In genomic region chr6:133100870-133101269, GRCh38 we compare ENCODE assay signal across 14 cellular contexts.
A peak's percentile ranks its signal among the peaks of the same experiment; 100 is the strongest.
DNase-seq lines count a peak whose midpoint lies in the region; ATAC-seq, FAIRE-seq and TF ChIP-seq lines count a peak whose summit lies in the region.
"Had no signal": no experiment of that assay in that cellular context is flagged by ENCODE, and none has a peak within 500 bp of the region (broad histone marks: within the 10 kb centered on the region; RNA-seq: fewer than 3 reads in every experiment).

No MANE protein-coding gene starts in this region.

- no peak overlapping the region for H3K4me2 ChIP-seq in K562 (ENCODE audit: insufficient read depth, low read length)
- no peak overlapping the region for H3K4me2 ChIP-seq in neural progenitor cell

- POLR2A ChIA-PET in K562 (lab: Yijun Ruan, JAX), result no interaction called here

- H3K27ac Mint-ChIP-seq in Calu3 (ENCODE audit: unreplicated experiment) (peak overlapping the region; percentile 16), neural progenitor cell (peak overlapping the region; percentile 39)
- H3K27ac Mint-ChIP-seq: CD14-positive monocyte; CD8-positive, alpha-beta T cell; IgD-negative memory B cell had no signal

- no peak for TF ChIP-seq POLR2A in K562 (conservative IDR thresholded peaks at IDR 0.05)

- DNase-seq in Calu3 (no peak), HCEC 1CT (peak; percentile 15), K562 (ENCODE audit: extremely low read depth in 1 of 4, low spot score in 3 of 4) (no peak), neural progenitor cell (ENCODE audit: low spot score) (no peak), ACHN (no peak), dermis blood vessel endothelial cell (no peak)
- DNase-seq: CD8-positive, alpha-beta T cell; COR-L47; DND-41; GF-D8 had no signal

- H3K9me3 Mint-ChIP-seq in Calu3 (ENCODE audit: low read depth, unreplicated experiment) (peaks cover 3% of the 10 kb centered on the region), neural progenitor cell (no peaks in the 10 kb centered on the region)
- H3K9me3 Mint-ChIP-seq: CD8-positive, alpha-beta T cell had no signal

- CTCF ChIA-PET in Calu3 (lab: Charles Lee), result interaction anchor here (0.6 kb wide), 1 partner anchor 1302 kb away, joined by 3 read pairs; no protein-coding TSS in a partner anchor
- CTCF ChIA-PET in K562 (lab: Yijun Ruan, JAX; ENCODE audit: low intra/inter-chr PET ratio), result no interaction called here

- H2AFZ ChIP-seq in K562 (ENCODE audit: low read depth, low read length), result no peak overlapping the region
- H2AFZ ChIP-seq in neural progenitor cell (replicated peaks), result no peak overlapping the region

- H3K4me3 Mint-ChIP-seq in Calu3 (ENCODE audit: low read depth, unreplicated experiment), result peak overlapping the region; percentile 45
- no peak overlapping the region for H3K4me3 Mint-ChIP-seq in neural progenitor cell
- H3K4me3 Mint-ChIP-seq: CD14-positive monocyte; CD8-positive, alpha-beta T cell; IgD-negative memory B cell had no signal

- H3K27me3 Mint-ChIP-seq in Calu3 (ENCODE audit: unreplicated experiment) (no peaks in the 10 kb centered on the region), neural progenitor cell (ENCODE audit: insufficient read depth, low read depth) (no peaks in the 10 kb centered on the region)

- H3K9me3 ChIP-seq in K562 (replicated peaks; ENCODE audit: control insufficient read depth, insufficient read depth, low read depth, low read length), result no peaks in the 10 kb centered on the region
- no peaks in the 10 kb centered on the region for H3K9me3 ChIP-seq in neural progenitor cell (ENCODE audit: low read depth)

- no peaks in the 10 kb centered on the region for H3F3A ChIP-seq in neural progenitor cell (ENCODE audit: low read depth)

- H3K79me2 ChIP-seq in K562 (ENCODE audit: control insufficient read depth, insufficient read depth, low read length) (no peaks in the 10 kb centered on the region), neural progenitor cell (ENCODE audit: low read depth) (no peaks in the 10 kb centered on the region)

- intact Hi-C loops in Calu3 (cut with micrococcal nuclease; ENCODE audit: unreplicated experiment) (no loop called here), K562 (cut with micrococcal nuclease) (no loop called here)

- FAIRE-seq in K562 (lab: Jason Lieb, UNC), result no peak

- H3K4me1 Mint-ChIP-seq in Calu3 (ENCODE audit: low read depth, unreplicated experiment) (peaks cover 43% of the 10 kb centered on the region), neural progenitor cell (peaks cover 28% of the 10 kb centered on the region)
- H3K4me1 Mint-ChIP-seq: CD14-positive monocyte, IgD-negative memory B cell had no signal

- no peak for TF ChIP-seq EP300 in K562 (IDR thresholded peaks at IDR 0.05; ENCODE audit: low read length)

- H3K36me3 Mint-ChIP-seq in Calu3 (ENCODE audit: insufficient read depth, unreplicated experiment), result peaks cover 6% of the 10 kb centered on the region
- H3K36me3 Mint-ChIP-seq in neural progenitor cell, result no peaks in the 10 kb centered on the region
- H3K36me3 Mint-ChIP-seq: CD14-positive monocyte; CD8-positive, alpha-beta T cell; IgD-negative memory B cell had no signal

- in situ Hi-C loops in K562 (cut with MboI) (no loop called here), ACHN (cut with HindIII; ENCODE audit: low pct_ligation_motif_present, low pct_unique_long_range_greater_than_20kb, low sequenced_read_pairs) (no loop called here)

- H3K36me3 ChIP-seq in K562 (ENCODE audit: control insufficient read depth, insufficient read depth, low read length) (no peaks in the 10 kb centered on the region), neural progenitor cell (no peaks in the 10 kb centered on the region)

- WGBS in K562 (ENCODE audit: insufficient coverage, low coverage, missing lambda C conversion rate), result 0% methylated on average over 3 of the region's 3 CpGs

- H3K27ac ChIP-seq in K562 (ENCODE audit: extremely low read depth, low read depth, low read length), result no peak overlapping the region
- no peak overlapping the region for H3K27ac ChIP-seq in neural progenitor cell
- H3K27ac ChIP-seq: HL-60 had no signal

- ATAC-seq in K562, result no peak
- no peak for ATAC-seq in activated CD4-positive, CD25-positive, alpha-beta regulatory T cell treated with anti-CD3 and anti-CD28 coated beads, Interleukin-2, amount 50 U/mL, for 24 hours
- ATAC-seq: CD8-positive, alpha-beta T cell had no signal

- BruUV-seq in Calu3 (replicated peaks; lab: Mats Ljungman, UMichigan) (no TSS peak), K562 (replicated peaks; lab: Mats Ljungman, UMichigan) (no TSS peak)

- H4K20me1 ChIP-seq in K562 (replicated peaks; ENCODE audit: control insufficient read depth, insufficient read depth, low read length) (no peaks in the 10 kb centered on the region), neural progenitor cell (ENCODE audit: low read depth) (no peaks in the 10 kb centered on the region)

- TF ChIP-seq CTCF in Calu3 (IDR thresholded peaks at IDR 0.05; ENCODE audit: unreplicated experiment), result no peak
- TF ChIP-seq CTCF in K562 (IDR thresholded peaks at IDR 0.05 in 2 of 3, conservative IDR thresholded peaks at IDR 0.05 in 1 of 3; ENCODE audit: insufficient read depth in 2 of 3, low read depth in 1 of 3, low read length in 3 of 3), result no peak
- no peak for TF ChIP-seq CTCF in neural progenitor cell (IDR thresholded peaks at IDR 0.05)

- H3K9me1 ChIP-seq in K562 (ENCODE audit: control insufficient read depth, insufficient read depth, low read length), result no peaks in the 10 kb centered on the region

- H3K4me1 ChIP-seq in K562 (replicated peaks in 1 of 2; ENCODE audit: control insufficient read depth in 2 of 2, insufficient read depth in 2 of 2, low read length in 2 of 2), result no peaks in the 10 kb centered on the region
- H3K4me1 ChIP-seq in neural progenitor cell, result peaks cover 5% of the 10 kb centered on the region

- H3K9ac ChIP-seq in K562 (ENCODE audit: insufficient read depth in 1 of 2, low read depth in 2 of 2, low read length in 2 of 2) (no peak overlapping the region), neural progenitor cell (no peak overlapping the region)

- TF ChIP-seq RAD21 in K562 (CRISPR knock-in tag; conservative IDR thresholded peaks at IDR 0.05 in 1 of 2, IDR thresholded peaks at IDR 0.05 in 1 of 2), result no peak

- H3K4me3 ChIP-seq in K562 (no peak overlapping the region), neural progenitor cell (no peak overlapping the region)

- H3K27me3 ChIP-seq in K562 (ENCODE audit: control insufficient read depth in 2 of 2, insufficient read depth in 2 of 2, low read length in 2 of 2) (no peaks in the 10 kb centered on the region), neural progenitor cell (no peaks in the 10 kb centered on the region)

TF ChIP-seq in K562, 482 proteins besides CTCF, POLR2A, EP300 and RAD21:
- TF ChIP-seq ZNF24 (IDR thresholded peaks at IDR 0.05) (no peak), TFAP4 (CRISPR knock-in tag; IDR thresholded peaks at IDR 0.05; ENCODE audit: borderline replicate concordance) (no peak), ZNF316 (IDR thresholded peaks at IDR 0.05) (0 out of 2 replicates have a peak, but pooled peaks have one; percentile 24)
